Comparison of ENCODE assay signal across 11 cellular contexts in genomic region chr15:57537072-57537471, GRCh38. TPM values are rescaled to one million over a fixed set of nuclear protein-coding genes. Genes with fewer than 3 reads are reported as not detected.
A peak's percentile ranks its signal among the peaks of the same experiment; 100 is the strongest.
DNase-seq lines count a peak whose midpoint lies in the region; ATAC-seq and TF ChIP-seq lines count a peak whose summit lies in the region.
"Had no signal": no experiment of that assay in that cellular context is flagged by ENCODE, and none has a peak within 500 bp of the region (broad histone marks: within the 10 kb centered on the region; RNA-seq: fewer than 3 reads in every experiment).

No MANE protein-coding gene starts in this region.

- ATAC-seq in RWPE2 (ENCODE audit: low read depth) = peak; percentile 63
- ATAC-seq in thoracic aorta (ENCODE audit: insufficient number of reproducible peaks, low FRiP score, low read depth) = peak; percentile 90
- no peak for ATAC-seq in GM18505 (IDR thresholded peaks at IDR 0.05; ENCODE audit: unreplicated experiment)
- ATAC-seq: activated CD8-positive, alpha-beta memory T cell treated with anti-CD3 and anti-CD28 coated beads, Interleukin-2, amount 10 ng/mL, durations not matched to agents 7 days and 5 days had no signal

- POLR2A ChIA-PET in RWPE1 (lab: Yijun Ruan, JAX; ENCODE audit: low non-redundant PET) = no interaction called here

- H3K36me3 ChIP-seq in RWPE2 (ENCODE audit: low read depth) (no peaks in the 10 kb centered on the region), thoracic aorta (no peaks in the 10 kb centered on the region)
- H3K36me3 ChIP-seq: transverse colon had no signal

- DNase-seq in NCI-H2081 (lab: John Stamatoyannopoulos, UW) (peak; percentile 14 to 60), NCI-H2081 treated with DMSO at 0.1 percent for 48 hours (lab: John Stamatoyannopoulos, UW) (no peak), RWPE2 (ENCODE audit: low spot score) (no peak), glomerular visceral epithelial cell (ENCODE audit: extremely low spot score) (peak; percentile 73), thoracic aorta (ENCODE audit: low spot score) (peak; percentile 80), cerebellum (ENCODE audit: low spot score) (no peak), RWPE1 (ENCODE audit: low spot score) (no peak)
- DNase-seq: activated CD8-positive, alpha-beta memory T cell treated with anti-CD3 and anti-CD28 coated beads, Interleukin-2, amount 10 ng/mL, durations not matched to agents 7 days and 5 days; transverse colon had no signal

- no peaks in the 10 kb centered on the region for H3K9me3 ChIP-seq in RWPE2 (ENCODE audit: severe bottlenecking)
- H3K9me3 ChIP-seq in thoracic aorta = no peaks in the 10 kb centered on the region
- H3K9me3 ChIP-seq: transverse colon had no signal

- H3K27ac ChIP-seq in RWPE2 (ENCODE audit: poor library complexity, severe bottlenecking) (no peak overlapping the region), thoracic aorta (peak overlapping the region; percentile 40 to 61), RWPE1 (no peak overlapping the region)

- CTCF ChIA-PET in RWPE1 (lab: Yijun Ruan, JAX) = interaction anchor here (1.2 kb wide), 2 partner anchors 10 to 196 kb away, joined by 3 read pairs; no protein-coding TSS in a partner anchor

- no peaks in the 10 kb centered on the region for H3K27me3 ChIP-seq in RWPE2 (ENCODE audit: insufficient read depth, poor library complexity, severe bottlenecking)
- no peaks in the 10 kb centered on the region for H3K27me3 ChIP-seq in thoracic aorta (replicated peaks; ENCODE audit: insufficient read depth)
- H3K27me3 ChIP-seq: transverse colon had no signal

- TF ChIP-seq POLR2A in GM18505 (IDR thresholded peaks at IDR 0.05; ENCODE audit: borderline replicate concordance, extremely low read depth, insufficient read depth, insufficient read length) = no peak

- TF ChIP-seq CTCF in RWPE2 (IDR thresholded peaks at IDR 0.05; ENCODE audit: poor library complexity, severe bottlenecking) (no peak), thoracic aorta (IDR thresholded peaks at IDR 0.05) (peak; percentile 56), RWPE1 (conservative IDR thresholded peaks at IDR 0.05; ENCODE audit: low read depth) (no peak)

- H3K4me3 ChIP-seq in RWPE2 (ENCODE audit: severe bottlenecking) (no peak overlapping the region), thoracic aorta (no peak overlapping the region)
- H3K4me3 ChIP-seq: lung, transverse colon had no signal

- H3K4me1 ChIP-seq in RWPE2 (ENCODE audit: insufficient read depth, poor library complexity, severe bottlenecking) (no peaks in the 10 kb centered on the region), thoracic aorta (ENCODE audit: control insufficient read depth in 1 of 2, low read depth in 2 of 2) (peaks cover 10 to 50% of the 10 kb centered on the region in 2 donors)

RNA-seq across cellular contexts. Expression of gene MYZAP, which starts 54.6 kb away (rescaled TPM):
- total RNA-seq in thoracic aorta = 1 to 10 TPM; 3.8 to 6.8 TPM
- 0.64 TPM for total RNA-seq in cerebellum
- total RNA-seq: activated CD8-positive, alpha-beta memory T cell treated with anti-CD3 and anti-CD28 coated beads, Interleukin-2, amount 10 ng/mL, durations not matched to agents 7 days and 5 days had no signal

Comparison
In these comparisons a context has a peak if more than half of its experiments do, and no peak if none do; other contexts are left out.
1. DNase-seq: peak in NCI-H2081 (2 of 2), glomerular visceral epithelial cell (single experiment) and thoracic aorta (single experiment); none in NCI-H2081 treated with DMSO at 0.1 percent for 48 hours (single experiment), RWPE2 (single experiment), cerebellum (single experiment) and RWPE1 (single experiment).
2. H3K27ac ChIP-seq: peak in thoracic aorta (2 of 2); none in RWPE2 (single experiment) and RWPE1 (single experiment).